1 cellular context compared by ENCODE assay signal in the genomic region with DNA sequence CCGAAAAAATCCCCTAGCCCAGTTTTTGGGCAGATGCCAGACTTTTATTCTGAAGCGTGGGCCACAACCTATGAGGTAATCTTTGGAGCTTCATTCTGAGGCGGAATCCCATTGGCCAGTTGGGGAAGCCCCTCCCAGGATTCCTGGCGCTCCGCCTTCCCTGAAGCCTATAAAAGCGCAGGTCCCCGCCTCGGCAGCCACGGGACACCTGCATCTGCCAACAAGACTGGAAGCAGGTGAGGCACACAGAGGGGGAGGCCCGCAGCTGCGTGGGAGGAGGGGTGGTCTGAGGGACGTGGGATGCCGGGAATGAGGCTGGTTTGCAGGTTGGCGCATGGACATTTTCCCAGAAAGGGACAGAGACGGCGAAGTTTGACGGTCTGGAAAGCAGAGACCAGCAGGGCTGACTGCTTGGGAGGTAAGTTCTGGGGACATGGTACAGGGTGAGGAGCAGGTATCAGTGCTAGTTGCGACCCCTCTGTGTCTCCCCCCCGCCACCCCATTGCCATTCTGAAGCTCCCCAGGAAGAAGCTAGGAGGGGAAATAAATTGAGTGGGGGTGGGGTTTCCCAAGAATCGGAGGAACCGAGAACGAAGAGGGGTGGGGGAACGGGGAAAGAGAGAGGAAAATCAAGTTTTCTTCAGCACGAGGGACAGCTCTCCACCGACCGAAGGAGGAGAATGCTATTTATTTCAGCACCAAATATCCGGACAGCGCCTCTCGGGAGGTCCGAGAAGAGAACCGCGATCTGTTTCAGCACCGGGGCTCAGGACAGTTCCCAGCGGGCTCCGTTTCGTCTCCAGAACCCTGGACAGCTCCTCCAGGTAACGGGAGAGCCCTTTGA.
A peak's percentile ranks its signal among the peaks of the same experiment; 100 is the strongest.
TF ChIP-seq lines count a peak whose summit lies in the region.

No MANE protein-coding gene starts in this region.

TF ChIP-seq in H1, 55 proteins besides CTCF, POLR2A, EP300 and RAD21 (continued from another document):
- TF ChIP-seq ATF2 (IDR thresholded peaks at IDR 0.05; ENCODE audit: low read length) (peak; percentile 98), SP1 (IDR thresholded peaks at IDR 0.05; ENCODE audit: low read depth, low read length) (peak; percentile 77; the same call in 1 of the 2 replicates), JUND (IDR thresholded peaks at IDR 0.05; ENCODE audit: low read length) (peak; percentile 56; the same call in 1 of the 2 replicates), POLR2AphosphoS5 (IDR thresholded peaks at IDR 0.05; ENCODE audit: low read depth, low read length) (peak; percentile 73; the same call in 1 of the 2 replicates), SP4 (IDR thresholded peaks at IDR 0.05; ENCODE audit: low read length) (no peak), TCF12 (IDR thresholded peaks at IDR 0.05; ENCODE audit: low read depth, low read length) (0 out of 2 replicates have a peak, but pooled peaks have one; percentile 32), USF2 (IDR thresholded peaks at IDR 0.05; ENCODE audit: low read length) (no peak), TAF7 (optimal IDR thresholded peaks at IDR 0.05; ENCODE audit: borderline replicate concordance, low read depth, low read length) (peak; percentile 99), KDM1A (IDR thresholded peaks at IDR 0.05; ENCODE audit: borderline replicate concordance, low read length) (no peak; the same call in 1 of the 2 replicates), HDAC6 (IDR thresholded peaks at IDR 0.05; ENCODE audit: low read depth, low read length) (no peak), GABPA (IDR thresholded peaks at IDR 0.05; ENCODE audit: borderline replicate concordance, insufficient read depth, low read length) (peak; percentile 53; the same call in 1 of the 2 replicates), SIRT6 (IDR thresholded peaks at IDR 0.05; ENCODE audit: low read length) (no peak), HDAC2 (IDR thresholded peaks at IDR 0.05; ENCODE audit: borderline replicate concordance in 1 of 2, low read depth in 2 of 2, low read length in 2 of 2) (peak; percentile 100), RNF2 (IDR thresholded peaks at IDR 0.05; ENCODE audit: borderline replicate concordance, low read depth, low read length, missing control alignments, poor library complexity, severe bottlenecking) (no peak), SIN3A (conservative IDR thresholded peaks at IDR 0.05 in 1 of 2, IDR thresholded peaks at IDR 0.05 in 1 of 2; ENCODE audit: low read depth in 1 of 2, low read length in 2 of 2) (peak; percentile 100), TAF1 (IDR thresholded peaks at IDR 0.05; ENCODE audit: low read depth, low read length) (peak; percentile 43), CEBPB (IDR thresholded peaks at IDR 0.05; ENCODE audit: low read depth, low read length) (peak; percentile 35; the same call in 1 of the 2 replicates), TEAD4 (IDR thresholded peaks at IDR 0.05; ENCODE audit: low read depth, low read length) (peak; percentile 78), ZNF274 (IDR thresholded peaks at IDR 0.05; ENCODE audit: borderline replicate concordance, extremely low read depth, low read length) (no peak), SRF (IDR thresholded peaks at IDR 0.05; ENCODE audit: low read depth, low read length) (no peak)
- TF ChIP-seq, protein P1, sequence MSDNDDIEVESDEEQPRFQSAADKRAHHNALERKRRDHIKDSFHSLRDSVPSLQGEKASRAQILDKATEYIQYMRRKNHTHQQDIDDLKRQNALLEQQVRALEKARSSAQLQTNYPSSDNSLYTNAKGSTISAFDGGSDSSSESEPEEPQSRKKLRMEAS (IDR thresholded peaks at IDR 0.05), result peak; percentile 70
